9 cellular contexts compared by ENCODE assay signal in the genomic region with DNA sequence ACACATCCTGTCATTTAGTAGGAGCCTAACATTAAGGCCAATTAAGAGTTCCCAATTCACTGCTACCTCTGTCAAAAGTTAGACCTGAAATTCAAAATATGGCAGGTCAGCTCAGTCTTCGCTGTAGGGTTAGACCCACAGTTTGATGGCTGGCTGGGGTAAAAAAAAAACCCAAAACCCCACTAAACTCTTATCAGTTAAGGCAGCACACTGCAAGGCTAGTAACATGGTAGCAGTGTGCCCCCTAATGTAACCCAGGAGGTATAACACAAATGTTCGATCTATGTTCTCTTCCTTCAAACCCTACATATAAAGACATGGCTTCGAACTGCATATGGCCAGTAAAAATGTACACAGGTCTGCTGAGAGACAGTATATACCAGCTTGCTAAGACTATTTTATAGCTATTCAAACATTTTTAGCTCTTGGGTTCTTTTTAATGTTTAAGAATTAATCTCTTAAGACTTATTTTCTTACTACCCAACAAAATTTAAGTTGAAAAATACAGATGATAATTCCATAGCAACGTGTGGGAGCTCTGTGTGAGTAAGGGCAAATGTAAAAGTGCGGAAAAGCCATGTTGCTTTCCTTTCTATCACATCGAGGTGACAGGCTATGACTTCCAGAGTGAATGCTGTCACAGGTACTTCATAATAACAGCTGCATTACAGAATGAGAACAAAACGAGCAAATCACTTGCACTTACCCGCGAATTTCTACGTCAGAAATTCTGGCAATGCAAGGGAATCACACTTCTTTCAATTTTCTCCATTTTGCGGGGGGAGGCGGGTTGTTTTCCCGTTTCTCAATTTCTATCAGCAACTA.
DNase-seq lines count a peak whose midpoint lies in the region; ATAC-seq and TF ChIP-seq lines count a peak whose summit lies in the region.
"Had no signal": no experiment of that assay in that cellular context is flagged by ENCODE, and none has a peak within 500 bp of the region (broad histone marks: within the 10 kb centered on the region; RNA-seq: fewer than 3 reads in every experiment).

No MANE protein-coding gene starts in this region.

- POLR2A ChIA-PET in CD4-positive, alpha-beta memory T cell (lab: Charles Lee; ENCODE audit: partially characterized antibody): no interaction called here

- no peaks in the 10 kb centered on the region for H3K36me3 ChIP-seq in CD4-positive, alpha-beta memory T cell (ENCODE audit: insufficient read depth, low read length)

- no peaks in the 10 kb centered on the region for H3K27me3 ChIP-seq in dorsolateral prefrontal cortex
- no peaks in the 10 kb centered on the region for H3K27me3 ChIP-seq in CD4-positive, alpha-beta memory T cell (ENCODE audit: insufficient read depth, low read length)

- intact Hi-C loops in dorsolateral prefrontal cortex (cut with DNase I): loop anchor here (10.0 kb wide), 1 partner anchor 636 kb away; a partner anchor contains a TSS
- intact Hi-C loops in CD4-positive, alpha-beta memory T cell (cut with micrococcal nuclease): no loop called here

- no peak overlapping the region for H3K27ac Mint-ChIP-seq in activated T-cell treated with anti-CD3 and anti-CD28 coated beads, Interleukin-2, amount 50 U/mL, for 72 hours
- H3K27ac Mint-ChIP-seq in stimulated activated effector memory CD8-positive, alpha-beta T cell treated with anti-CD3 and anti-CD28 coated beads, Interleukin-12 subunit alpha, Interleukin-12 subunit beta, amount 100 ng/mL, for 72 hours: no peak overlapping the region
- H3K27ac Mint-ChIP-seq in CD4-positive, alpha-beta memory T cell: no peak overlapping the region
- H3K27ac Mint-ChIP-seq: activated naive CD4-positive, alpha-beta T cell treated with anti-CD3 and anti-CD28 coated beads, Interleukin-2, amount 50 U/mL, for 72 hours had no signal

- no peaks in the 10 kb centered on the region for H3K27me3 Mint-ChIP-seq in activated T-cell treated with anti-CD3 and anti-CD28 coated beads, Interleukin-2, amount 50 U/mL, for 72 hours (ENCODE audit: low read depth)
- H3K27me3 Mint-ChIP-seq in activated T-cell treated with anti-CD3 and anti-CD28 coated beads, Interleukin-2, amount 50 U/mL, for 4 hours (ENCODE audit: low read depth): no peaks in the 10 kb centered on the region
- H3K27me3 Mint-ChIP-seq in CD4-positive, alpha-beta memory T cell: peaks cover 5 to 6% of the 10 kb centered on the region in 2 donors

- no peaks in the 10 kb centered on the region for H3K36me3 Mint-ChIP-seq in activated T-cell treated with anti-CD3 and anti-CD28 coated beads, Interleukin-2, amount 50 U/mL, for 72 hours (ENCODE audit: insufficient read depth in 2 of 2)
- no peaks in the 10 kb centered on the region for H3K36me3 Mint-ChIP-seq in activated T-cell treated with anti-CD3 and anti-CD28 coated beads, Interleukin-2, amount 50 U/mL, for 4 hours (ENCODE audit: insufficient read depth)
- no peaks in the 10 kb centered on the region for H3K36me3 Mint-ChIP-seq in stimulated activated effector memory CD8-positive, alpha-beta T cell treated with anti-CD3 and anti-CD28 coated beads, Interleukin-12 subunit alpha, Interleukin-12 subunit beta, amount 100 ng/mL, for 72 hours
- no peaks in the 10 kb centered on the region for H3K36me3 Mint-ChIP-seq in CD4-positive, alpha-beta memory T cell
- H3K36me3 Mint-ChIP-seq: activated naive CD4-positive, alpha-beta T cell treated with anti-CD3 and anti-CD28 coated beads, Interleukin-2, amount 50 U/mL, for 72 hours had no signal

- H3K4me1 ChIP-seq in CD4-positive, alpha-beta memory T cell (ENCODE audit: insufficient read depth, low read length): no peaks in the 10 kb centered on the region

- peak; percentile 51 to 65 for ATAC-seq in activated T-cell treated with anti-CD3 and anti-CD28 coated beads, Interleukin-2, amount 50 U/mL, for 72 hours (replicated peaks in 1 of 2)
- ATAC-seq in activated T-cell treated with anti-CD3 and anti-CD28 coated beads, Interleukin-2, amount 50 U/mL, for 4 hours: no peak
- peak; percentile 54 for ATAC-seq in HG02852 (IDR thresholded peaks at IDR 0.05; ENCODE audit: unreplicated experiment)
- peak; percentile 38 for ATAC-seq in stimulated activated effector memory CD8-positive, alpha-beta T cell treated with anti-CD3 and anti-CD28 coated beads, Interleukin-12 subunit alpha, Interleukin-12 subunit beta, amount 100 ng/mL, for 72 hours
- no peak for ATAC-seq in GM19452 (IDR thresholded peaks at IDR 0.05; ENCODE audit: unreplicated experiment)

- no peaks in the 10 kb centered on the region for H3K9me3 ChIP-seq in CD4-positive, alpha-beta memory T cell (ENCODE audit: control insufficient read depth in 1 of 2, low read length in 2 of 2)

- peak overlapping the region in 3 of 59 donors; percentile 2 to 46 (median 39) for H3K27ac ChIP-seq in dorsolateral prefrontal cortex
- no peak overlapping the region for H3K27ac ChIP-seq in CD4-positive, alpha-beta memory T cell (ENCODE audit: low read depth, low read length)

- DNase-seq in activated T-cell treated with anti-CD3 and anti-CD28 coated beads, Interleukin-2, amount 50 U/mL, for 72 hours: peak; percentile 4 to 16
- DNase-seq in activated T-cell treated with anti-CD3 and anti-CD28 coated beads, Interleukin-2, amount 50 U/mL, for 4 hours: no peak
- DNase-seq in NCI-H748 (lab: John Stamatoyannopoulos, UW; ENCODE audit: unreplicated experiment): peak; percentile 63
- no peak for DNase-seq in dorsolateral prefrontal cortex
- no peak for DNase-seq in stimulated activated effector memory CD8-positive, alpha-beta T cell treated with anti-CD3 and anti-CD28 coated beads, Interleukin-12 subunit alpha, Interleukin-12 subunit beta, amount 100 ng/mL, for 72 hours (ENCODE audit: low spot score in 2 of 2)
- no peak for DNase-seq in CD4-positive, alpha-beta memory T cell

- no peak overlapping the region for H3K4me3 ChIP-seq in dorsolateral prefrontal cortex
- no peak overlapping the region for H3K4me3 ChIP-seq in CD4-positive, alpha-beta memory T cell (ENCODE audit: low read length in 2 of 2)

- no peaks in the 10 kb centered on the region for H3K4me1 Mint-ChIP-seq in activated T-cell treated with anti-CD3 and anti-CD28 coated beads, Interleukin-2, amount 50 U/mL, for 72 hours (ENCODE audit: low read depth)
- H3K4me1 Mint-ChIP-seq in activated T-cell treated with anti-CD3 and anti-CD28 coated beads, Interleukin-2, amount 50 U/mL, for 4 hours (ENCODE audit: low read depth): no peaks in the 10 kb centered on the region
- H3K4me1 Mint-ChIP-seq in stimulated activated effector memory CD8-positive, alpha-beta T cell treated with anti-CD3 and anti-CD28 coated beads, Interleukin-12 subunit alpha, Interleukin-12 subunit beta, amount 100 ng/mL, for 72 hours: no peaks in the 10 kb centered on the region
- H3K4me1 Mint-ChIP-seq in CD4-positive, alpha-beta memory T cell: no peaks in the 10 kb centered on the region

- TF ChIP-seq CTCF in dorsolateral prefrontal cortex (IDR thresholded peaks at IDR 0.05 in 54 of 56, conservative IDR thresholded peaks at IDR 0.05 in 2 of 56; ENCODE audit: low read depth in 1 of 56, partially characterized antibody in 56 of 56): peak in 49 of 56 donors; percentile 19 to 57 (median 40)

- CTCF ChIA-PET in CD4-positive, alpha-beta memory T cell (lab: Charles Lee; ENCODE audit: partially characterized antibody): interaction anchor here (1.6 to 2.9 kb wide), 3 partner anchors 9 to 15 kb away, joined by 3 to 12 read pairs (median 11); no protein-coding TSS in a partner anchor

- no peaks in the 10 kb centered on the region for H3K9me3 Mint-ChIP-seq in activated T-cell treated with anti-CD3 and anti-CD28 coated beads, Interleukin-2, amount 50 U/mL, for 72 hours
- no peaks in the 10 kb centered on the region for H3K9me3 Mint-ChIP-seq in activated T-cell treated with anti-CD3 and anti-CD28 coated beads, Interleukin-2, amount 50 U/mL, for 4 hours
- H3K9me3 Mint-ChIP-seq in stimulated activated effector memory CD8-positive, alpha-beta T cell treated with anti-CD3 and anti-CD28 coated beads, Interleukin-12 subunit alpha, Interleukin-12 subunit beta, amount 100 ng/mL, for 72 hours: no peaks in the 10 kb centered on the region
- H3K9me3 Mint-ChIP-seq in CD4-positive, alpha-beta memory T cell: no peaks in the 10 kb centered on the region
- H3K9me3 Mint-ChIP-seq: activated naive CD4-positive, alpha-beta T cell treated with anti-CD3 and anti-CD28 coated beads, Interleukin-2, amount 50 U/mL, for 72 hours had no signal

- no peak overlapping the region for H3K4me3 Mint-ChIP-seq in activated T-cell treated with anti-CD3 and anti-CD28 coated beads, Interleukin-2, amount 50 U/mL, for 72 hours
- no peak overlapping the region for H3K4me3 Mint-ChIP-seq in activated T-cell treated with anti-CD3 and anti-CD28 coated beads, Interleukin-2, amount 50 U/mL, for 4 hours
- H3K4me3 Mint-ChIP-seq in stimulated activated effector memory CD8-positive, alpha-beta T cell treated with anti-CD3 and anti-CD28 coated beads, Interleukin-12 subunit alpha, Interleukin-12 subunit beta, amount 100 ng/mL, for 72 hours: no peak overlapping the region
- no peak overlapping the region for H3K4me3 Mint-ChIP-seq in CD4-positive, alpha-beta memory T cell

Comparison
In these comparisons a context has a peak if more than half of its experiments do, and no peak if none do; other contexts are left out.
1. ATAC-seq: peak in activated T-cell treated with anti-CD3 and anti-CD28 coated beads, Interleukin-2, amount 50 U/mL, for 72 hours (2 of 2), HG02852 (single experiment) and stimulated activated effector memory CD8-positive, alpha-beta T cell treated with anti-CD3 and anti-CD28 coated beads, Interleukin-12 subunit alpha, Interleukin-12 subunit beta, amount 100 ng/mL, for 72 hours (single experiment); none in activated T-cell treated with anti-CD3 and anti-CD28 coated beads, Interleukin-2, amount 50 U/mL, for 4 hours (0 of 2) and GM19452 (single experiment).
2. DNase-seq: peak in activated T-cell treated with anti-CD3 and anti-CD28 coated beads, Interleukin-2, amount 50 U/mL, for 72 hours (2 of 2) and NCI-H748 (single experiment); none in activated T-cell treated with anti-CD3 and anti-CD28 coated beads, Interleukin-2, amount 50 U/mL, for 4 hours (single experiment), dorsolateral prefrontal cortex (0 of 10), stimulated activated effector memory CD8-positive, alpha-beta T cell treated with anti-CD3 and anti-CD28 coated beads, Interleukin-12 subunit alpha, Interleukin-12 subunit beta, amount 100 ng/mL, for 72 hours (0 of 2) and CD4-positive, alpha-beta memory T cell (0 of 5).